In genomic region chr3:107599755-107600122, GRCh38 we compare ENCODE assay signal across 8 cellular contexts.
DNase-seq lines count a peak whose midpoint lies in the region; ATAC-seq and TF ChIP-seq lines count a peak whose summit lies in the region.

No MANE protein-coding gene starts in this region.

- no peaks in the 10 kb centered on the region for H3K36me3 Mint-ChIP-seq in natural killer cell

- H3K9me3 Mint-ChIP-seq in natural killer cell, result no peaks in the 10 kb centered on the region

- H3K36me3 ChIP-seq in BJ (ENCODE audit: control insufficient read depth, insufficient read depth, low read length) (no peaks in the 10 kb centered on the region), HUES6 (ENCODE audit: control insufficient read depth, insufficient read depth, low read length) (peaks cover 5% of the 10 kb centered on the region; the same call in 1 of the 2 replicates), colonic mucosa (no peaks in the 10 kb centered on the region)

- H3K27ac ChIP-seq in HUES6 (ENCODE audit: low read depth, low read length), result peak overlapping the region; percentile 80
- peak overlapping the region; percentile 40 for H3K27ac ChIP-seq in colonic mucosa

- H3K27me3 ChIP-seq in BJ (ENCODE audit: control insufficient read depth, insufficient read depth, low read length), result no peaks in the 10 kb centered on the region
- H3K27me3 ChIP-seq in HUES6 (ENCODE audit: control insufficient read depth, insufficient read depth, low read length), result no peaks in the 10 kb centered on the region
- H3K27me3 ChIP-seq in colonic mucosa, result no peaks in the 10 kb centered on the region

- H3K9me3 ChIP-seq in HUES6 (ENCODE audit: control insufficient read depth, insufficient read depth, low read depth, low read length) (peaks cover 4% of the 10 kb centered on the region; the same call in 1 of the 2 replicates), colonic mucosa (no peaks in the 10 kb centered on the region)

- ATAC-seq in natural killer cell (peak in 1 of 3 donors; percentile 7), HG02970 (IDR thresholded peaks at IDR 0.05; ENCODE audit: low FRiP score, unreplicated experiment) (no peak)

- no peaks in the 10 kb centered on the region for H3K27me3 Mint-ChIP-seq in natural killer cell (ENCODE audit: low read depth in 2 of 2)

- H3K4me3 ChIP-seq in BJ (ENCODE audit: low read depth, low read length) (0 out of 2 replicates have a peak overlapping the region, but pooled peaks have one; percentile 4), HUES6 (ENCODE audit: low read depth, low read length) (peak overlapping the region; percentile 50; the same call in 1 of the 2 replicates), colonic mucosa (peak overlapping the region; percentile 14)

- H3K4me1 ChIP-seq in HUES6 (ENCODE audit: control insufficient read depth, insufficient read depth, low read length), result peaks cover 53% of the 10 kb centered on the region
- H3K4me1 ChIP-seq in colonic mucosa, result no peaks in the 10 kb centered on the region

- POLR2A ChIA-PET in BJ (lab: Charles Lee), result no interaction called here

- TF ChIP-seq CTCF in BJ (IDR thresholded peaks at IDR 0.05; ENCODE audit: insufficient read depth, low read depth, low read length) (no peak), colonic mucosa (IDR thresholded peaks at IDR 0.05) (no peak), natural killer cell (IDR thresholded peaks at IDR 0.05) (no peak)

- intact Hi-C loops in colonic mucosa (cut with DNase I), result no loop called here
- intact Hi-C loops in natural killer cell (cut with micrococcal nuclease), result loop anchor here (2.0 kb wide), 1 partner anchor 75 kb away; no protein-coding TSS in a partner anchor

- peak overlapping the region; percentile 84 for H3K4me3 Mint-ChIP-seq in natural killer cell

- CTCF ChIA-PET in BJ (lab: Yijun Ruan, JAX), result interaction anchor here (0.8 kb wide), 1 partner anchor 25 kb away, joined by 3 read pairs; no protein-coding TSS in a partner anchor

- peak overlapping the region; percentile 89 to 98 for H3K27ac Mint-ChIP-seq in natural killer cell

- peak overlapping the region; percentile 75 for H3K9ac ChIP-seq in HUES6 (ENCODE audit: low read length)
- H3K9ac ChIP-seq in colonic mucosa (ENCODE audit: low read depth in 2 of 2, low read length in 2 of 2), result peak overlapping the region; percentile 9 to 69

- peaks cover 45 to 65% of the 10 kb centered on the region in 2 donors for H3K4me1 Mint-ChIP-seq in natural killer cell

- DNase-seq in BJ (ENCODE audit: low read depth), result no peak
- no peak for DNase-seq in colonic mucosa
- DNase-seq in natural killer cell, result no peak
- no peak for DNase-seq in retina
- DNase-seq in AG20443 (ENCODE audit: low spot score), result no peak
- no peak for DNase-seq in RPMI8226
